ENCODE assay signal across 2 cellular contexts in the genomic region with DNA sequence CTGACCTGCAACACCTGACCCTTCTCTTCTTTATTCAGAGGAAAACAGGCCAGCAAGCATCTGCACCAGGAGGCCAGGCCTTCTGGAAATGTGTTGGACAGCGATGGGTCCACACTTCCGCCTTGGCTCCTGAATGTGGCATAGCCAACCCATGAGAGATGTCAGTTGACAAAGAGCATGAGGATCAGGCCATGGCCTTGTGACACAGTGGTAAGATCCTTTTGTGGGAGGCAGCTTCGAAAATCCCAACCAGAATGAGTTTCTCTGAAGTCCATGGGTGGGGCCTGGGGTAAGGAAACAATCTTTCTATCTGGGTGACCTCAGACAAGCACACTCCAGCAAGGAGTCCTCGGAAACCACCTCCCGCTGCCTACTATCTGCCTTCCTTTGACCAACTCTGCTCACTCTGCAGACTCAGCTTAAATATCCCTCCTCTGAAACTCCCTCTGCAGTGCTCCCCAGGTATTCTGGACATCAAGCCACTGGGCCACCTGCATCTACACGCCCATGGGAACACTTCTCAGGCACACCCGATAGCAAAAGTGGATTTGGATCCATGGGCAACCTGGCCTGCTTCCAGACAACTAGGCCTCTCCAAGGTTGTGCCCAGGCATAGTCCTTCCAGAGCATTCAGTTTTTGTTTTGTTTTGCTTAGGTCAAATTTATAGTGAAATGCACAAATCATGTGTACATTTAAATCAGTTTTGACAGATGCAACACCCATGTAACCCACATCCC.
TF ChIP-seq lines count a peak whose summit lies in the region.

No MANE protein-coding gene starts in this region.

TF ChIP-seq in A549, 52 proteins besides CTCF, POLR2A, EP300 and RAD21:
- TF ChIP-seq MAFK (IDR thresholded peaks at IDR 0.05; ENCODE audit: partially characterized antibody) (peak; percentile 21), ZFP36 (IDR thresholded peaks at IDR 0.05; ENCODE audit: borderline replicate concordance, partially characterized antibody) (no peak)

TF ChIP-seq in IMR-90, 13 proteins besides CTCF, POLR2A, EP300 and RAD21:
- TF ChIP-seq RFX5 (IDR thresholded peaks at IDR 0.05; ENCODE audit: low read depth, low read length) (no peak), CHD1 (IDR thresholded peaks at IDR 0.05; ENCODE audit: low read depth, low read length) (no peak)
